ENCODE assay signal across 8 cellular contexts in genomic region chr1:31372961-31373896, GRCh38. TPM values are rescaled to one million over a fixed set of nuclear protein-coding genes. Genes with fewer than 3 reads are reported as not detected.
A peak's percentile ranks its signal among the peaks of the same experiment; 100 is the strongest.
DNase-seq lines count a peak whose midpoint lies in the region; ATAC-seq, FAIRE-seq and TF ChIP-seq lines count a peak whose summit lies in the region.

Gene FABP3, minus strand, starts transcription at chr1:31373076. Its CDS starts 62 bp downstream, at chr1:31373014.

- SMC1A ChIA-PET in GM12878 (lab: Charles Lee; ENCODE audit: uncharacterized antibody, unreplicated experiment) = interaction anchor here (0.9 to 2.4 kb wide), 7 partner anchors 12 to 193 kb away, joined by 3 to 7 read pairs (median 3); partner anchors contain the start of genes SNRNP40 and ZCCHC17

- no peaks in the 10 kb centered on the region for H4K20me1 ChIP-seq in GM12878 (ENCODE audit: control insufficient read depth, insufficient read depth)
- no peaks in the 10 kb centered on the region for H4K20me1 ChIP-seq in hepatocyte (ENCODE audit: insufficient read depth, poor library complexity, severe bottlenecking)

- H3K27me3 ChIP-seq in NT2/D1 (ENCODE audit: insufficient read depth, insufficient read length) (no peaks in the 10 kb centered on the region), GM12878 (replicated peaks in 1 of 2; ENCODE audit: control insufficient read depth in 2 of 2, insufficient read depth in 2 of 2, low read length in 1 of 2) (no peaks in the 10 kb centered on the region), hepatocyte (no peaks in the 10 kb centered on the region)

- H3K4me2 ChIP-seq in GM12878 (ENCODE audit: control insufficient read depth, insufficient read depth) (peak within 1 kb of the TSS; percentile 68), hepatocyte (peak within 1 kb of the TSS; percentile 85)

- H3K4me3 Mint-ChIP-seq in activated CD4-positive, alpha-beta T cell treated with anti-CD3 and anti-CD28 coated beads, Interleukin-2, amount 10 ng/mL, durations not matched to agents 7 days and 5 days = peak within 1 kb of the TSS; percentile 60

- BruUV-seq in GM12878 (replicated peaks; lab: Mats Ljungman, UMichigan) = no TSS peak

- ATAC-seq in GM12878 (peak; percentile 83), HG03175 (IDR thresholded peaks at IDR 0.05; ENCODE audit: unreplicated experiment) (no peak)

- RAD21 ChIA-PET in GM12878 (lab: Charles Lee; ENCODE audit: unreplicated experiment) = interaction anchor here (0.7 to 2.3 kb wide), 8 partner anchors 11 to 176 kb away, joined by 3 to 15 read pairs (median 4); no protein-coding TSS in a partner anchor

- peaks cover 11% of the 10 kb centered on the region for H3K4me1 Mint-ChIP-seq in activated CD4-positive, alpha-beta T cell treated with anti-CD3 and anti-CD28 coated beads, Interleukin-2, amount 10 ng/mL, durations not matched to agents 7 days and 5 days

- peak within 1 kb of the TSS; percentile 89 for H3K9ac ChIP-seq in NT2/D1 (ENCODE audit: insufficient read length, low read depth)
- no peak within 1 kb of the TSS for H3K9ac ChIP-seq in GM12878 (ENCODE audit: control insufficient read depth, insufficient read depth, low read length)

- CTCF ChIA-PET in activated CD4-positive, alpha-beta T cell treated with anti-CD3 and anti-CD28 coated beads, Interleukin-2, amount 10 ng/mL, durations not matched to agents 7 days and 5 days (lab: Charles Lee) = interaction anchor here (4.7 kb wide), 1 partner anchor 21 kb away, joined by 25 read pairs; no protein-coding TSS in a partner anchor
- CTCF ChIA-PET in GM12878 (lab: Yijun Ruan, JAX) = interaction anchor here (0.9 to 5.5 kb wide), 11 partner anchors 11 to 245 kb away, joined by 3 to 42 read pairs (median 4); no protein-coding TSS in a partner anchor

- POLR2A ChIA-PET in activated CD4-positive, alpha-beta T cell treated with anti-CD3 and anti-CD28 coated beads, Interleukin-2, amount 10 ng/mL, durations not matched to agents 7 days and 5 days (lab: Charles Lee) = no interaction called here
- POLR2A ChIA-PET in GM12878 (lab: Charles Lee) = interaction anchor here (0.6 to 1.4 kb wide), 4 partner anchors 22 to 335 kb away, joined by 4 read pairs; no protein-coding TSS in a partner anchor

- H3K4me3 ChIP-seq in NT2/D1 (ENCODE audit: insufficient read length, low read depth) (peak within 1 kb of the TSS; percentile 66), GM12878 (peak within 1 kb of the TSS; percentile 52), hepatocyte (peak within 1 kb of the TSS; percentile 41)

- peaks cover 8% of the 10 kb centered on the region for H3K27me3 Mint-ChIP-seq in activated CD4-positive, alpha-beta T cell treated with anti-CD3 and anti-CD28 coated beads, Interleukin-2, amount 10 ng/mL, durations not matched to agents 7 days and 5 days

- H2AFZ ChIP-seq in GM12878 (ENCODE audit: control insufficient read depth, low read depth, low read length) = peak within 1 kb of the TSS; percentile 52; the same call in 1 of the 2 replicates
- peak within 1 kb of the TSS; percentile 53 for H2AFZ ChIP-seq in hepatocyte

- peaks cover 18% of the 10 kb centered on the region for H3K36me3 ChIP-seq in NT2/D1 (ENCODE audit: insufficient read depth, insufficient read length, low read length)
- H3K36me3 ChIP-seq in GM12878 (ENCODE audit: control insufficient read depth in 2 of 2, insufficient read depth in 2 of 2, low read length in 1 of 2) = no peaks in the 10 kb centered on the region; a peak in 1 of 4 replicates
- H3K36me3 ChIP-seq in hepatocyte (replicated peaks; ENCODE audit: insufficient read depth, low read depth) = no peaks in the 10 kb centered on the region

- H3K4me1 ChIP-seq in NT2/D1 (ENCODE audit: insufficient read depth, insufficient read length) (peaks cover 32% of the 10 kb centered on the region), GM12878 (ENCODE audit: control insufficient read depth, insufficient read depth, low read length) (no peaks in the 10 kb centered on the region), hepatocyte (ENCODE audit: insufficient read depth) (peaks cover 49% of the 10 kb centered on the region)

- WGBS in GM12878 (ENCODE audit: insufficient coverage, insufficient replicate concordance, low lambda C conversion rate, missing lambda C conversion rate) = 8% methylated on average over 39 of the region's 46 CpGs
- WGBS in hepatocyte (ENCODE audit: low lambda C conversion rate, missing lambda C conversion rate) = 4% methylated on average over 44 of the region's 46 CpGs

- TF ChIP-seq EP300 in GM12878 (IDR thresholded peaks at IDR 0.05; ENCODE audit: borderline replicate concordance in 1 of 2, control insufficient read depth in 1 of 2, low read depth in 2 of 2, low read length in 2 of 2) = no peak

- TF ChIP-seq POLR2A in GM12878 (IDR thresholded peaks at IDR 0.05; ENCODE audit: low read depth, low read length) = no peak

- in situ Hi-C loops in GM12878 (cut with MboI) = no loop called here

- H3K27ac ChIP-seq in GM12878 (ENCODE audit: control insufficient read depth, insufficient read depth) (no peak within 1 kb of the TSS), hepatocyte (peak within 1 kb of the TSS; percentile 99)

- no peak for TF ChIP-seq RAD21 in GM12878 (IDR thresholded peaks at IDR 0.05; ENCODE audit: insufficient read depth, low read depth, low read length)

- intact Hi-C loops in GM12878 (cut with micrococcal nuclease; ENCODE audit: unreplicated experiment) (no loop called here), posterior cingulate gyrus (cut with DNase I) (no loop called here)

- no peaks in the 10 kb centered on the region for H3K79me2 ChIP-seq in GM12878 (ENCODE audit: control insufficient read depth, insufficient read depth, low read length)
- no peaks in the 10 kb centered on the region for H3K79me2 ChIP-seq in hepatocyte

- DNase-seq in activated CD4-positive, alpha-beta T cell treated with anti-CD3 and anti-CD28 coated beads, Interleukin-2, amount 10 ng/mL, durations not matched to agents 7 days and 5 days = no peak
- DNase-seq in activated CD4-positive, alpha-beta T cell treated with anti-CD3 and anti-CD28 coated beads, Interleukin-2, amount 50 U/mL, for 4 hours = no peak
- peak; percentile 98 for DNase-seq in NT2/D1 (ENCODE audit: low read depth, low spot score)
- no peak for DNase-seq in GM12878 (ENCODE audit: low read depth, low spot score)
- DNase-seq in hepatocyte (ENCODE audit: low spot score) = peak; percentile 94
- DNase-seq in posterior cingulate gyrus = peak; percentile 64 to 97 (median 80)
- DNase-seq in NCI-H1048 (lab: John Stamatoyannopoulos, UW) = no peak

- TF ChIP-seq CTCF in GM12878 (IDR thresholded peaks at IDR 0.05 in 2 of 3, conservative IDR thresholded peaks at IDR 0.05 in 1 of 3; ENCODE audit: control insufficient read depth in 2 of 3, extremely low read depth in 1 of 3, insufficient read depth in 1 of 3, low read depth in 3 of 3, low read length in 3 of 3) (0 out of 6 replicates have a peak, but pooled peaks of 1 of the 3 experiments have one; percentile 2), hepatocyte (IDR thresholded peaks at IDR 0.05; ENCODE audit: poor library complexity) (no peak)

- H3K9me3 Mint-ChIP-seq in activated CD4-positive, alpha-beta T cell treated with anti-CD3 and anti-CD28 coated beads, Interleukin-2, amount 10 ng/mL, durations not matched to agents 7 days and 5 days = no peaks in the 10 kb centered on the region

- H3K9me2 ChIP-seq in hepatocyte (replicated peaks; ENCODE audit: insufficient read depth) = no peaks in the 10 kb centered on the region

- FAIRE-seq in GM12878 (lab: Jason Lieb, UNC) = no peak

- no peaks in the 10 kb centered on the region for H3K9me3 ChIP-seq in NT2/D1 (ENCODE audit: insufficient read depth, low read length)
- H3K9me3 ChIP-seq in GM12878 (replicated peaks; ENCODE audit: control insufficient read depth, insufficient read depth, low read length) = no peaks in the 10 kb centered on the region
- H3K9me3 ChIP-seq in hepatocyte (ENCODE audit: low read depth) = no peaks in the 10 kb centered on the region

- H3K27ac Mint-ChIP-seq in activated CD4-positive, alpha-beta T cell treated with anti-CD3 and anti-CD28 coated beads, Interleukin-2, amount 10 ng/mL, durations not matched to agents 7 days and 5 days = peak within 1 kb of the TSS; percentile 31

- no peaks in the 10 kb centered on the region for H3K36me3 Mint-ChIP-seq in activated CD4-positive, alpha-beta T cell treated with anti-CD3 and anti-CD28 coated beads, Interleukin-2, amount 10 ng/mL, durations not matched to agents 7 days and 5 days (ENCODE audit: low read depth)

TF ChIP-seq in GM12878, 131 proteins besides CTCF, POLR2A, EP300 and RAD21 (continues in another document):
- 0 out of 3 replicates have a peak, but pooled peaks of 1 of the 2 experiments have one; percentile 34 for TF ChIP-seq EGR1 (IDR thresholded peaks at IDR 0.05; ENCODE audit: borderline replicate concordance in 1 of 2, low read depth in 2 of 2, low read length in 2 of 2)
- TF ChIP-seq BHLHE40 (IDR thresholded peaks at IDR 0.05; ENCODE audit: borderline replicate concordance in 1 of 2, low read depth in 2 of 2, low read length in 1 of 2) = peak; percentile 66 to 78; a peak in 2 of 4 replicates

RNA-seq across cellular contexts. Expression of gene FABP3, which starts in this region (rescaled TPM):
- not detected for total RNA-seq in activated CD4-positive, alpha-beta T cell treated with anti-CD3 and anti-CD28 coated beads, Interleukin-2, amount 10 ng/mL, durations not matched to agents 7 days and 5 days
- 0.95 and 1.2 TPM in 2 replicates for total RNA-seq in GM12878 (2013; cell fraction: nucleolus; rRNA removed)
- total RNA-seq in GM12878 (2014; rRNA removed) = 0.33 and 0.62 TPM in 2 replicates
- 0.36 and 0.64 TPM in 2 replicates for total RNA-seq in GM12878 (2014; rRNA removed; fragmentation: Illumina TruSeq; extraction: Trizol)
- 0.43 TPM in 1 of 2 replicates, not detected in the other for total RNA-seq in GM12878 (2021)
- 9.4 TPM for polyA plus RNA-seq in GM12878 (2011; ENCODE audit: low read depth)
- polyA plus RNA-seq in GM12878 (2011; rRNA removed) = 0.39 and 0.43 TPM in 2 replicates
- 0.37 TPM in 2 replicates for polyA plus RNA-seq in GM12878 (2011; cell fraction: cytosol; rRNA removed)
- 0.49 TPM in 1 of 2 replicates, not detected in the other for polyA plus RNA-seq in GM12878 (2011; cell fraction: nucleus; rRNA removed)
- 12.6 and 13.4 TPM in 2 replicates for polyA plus RNA-seq in GM12878 (2012)
- polyA plus RNA-seq in GM12878 (2014; fragmentation: Illumina TruSeq; extraction: Trizol) = 0.44 and 0.82 TPM in 2 replicates
- polyA plus RNA-seq in GM12878 (2014; fragmentation: Nextera tagmentation; extraction: Ambion mirVana) = 1 to 10 TPM in 1 of 2 experiments, under 1 TPM in 1; 0.72 to 1.2 TPM
- 0.59 and 1.1 TPM in 2 replicates for polyA plus RNA-seq in GM12878 (2014; rRNA removed)
- polyA plus RNA-seq in GM12878 (2016; fragmentation: Nextera tagmentation; extraction: Ambion mirVana) = 1 to 10 TPM in 1 of 2 experiments, not detected in 1; 1.1 TPM
- 0.93 TPM in 1 of 2 replicates, not detected in the other for polyA minus RNA-seq in GM12878 (2011; rRNA and poly(A)+ RNA removed)
- not detected in 2 replicates for polyA minus RNA-seq in GM12878 (2011; cell fraction: cytosol; rRNA and poly(A)+ RNA removed)
- not detected in 2 replicates for polyA minus RNA-seq in GM12878 (2011; cell fraction: nucleus; rRNA and poly(A)+ RNA removed)
- 23.9 and 39.1 TPM in 2 replicates for total RNA-seq in hepatocyte
- polyA plus RNA-seq in hepatocyte = 50.1 and 65.5 TPM in 2 replicates

Comparison
In these comparisons a context has a peak if more than half of its experiments do, and no peak if none do; other contexts are left out.
1. RNA of gene FABP3 (total RNA-seq): 23.9 to 39.1 TPM in hepatocyte; 0.33 to 1.2 TPM in GM12878 and not detected in activated CD4-positive, alpha-beta T cell treated with anti-CD3 and anti-CD28 coated beads, Interleukin-2, amount 10 ng/mL, durations not matched to agents 7 days and 5 days; every median in the first group is over 10 times any median in the second.
2. DNase-seq: peak in NT2/D1 (single experiment), hepatocyte (single experiment) and posterior cingulate gyrus (10 of 10); none in activated CD4-positive, alpha-beta T cell treated with anti-CD3 and anti-CD28 coated beads, Interleukin-2, amount 10 ng/mL, durations not matched to agents 7 days and 5 days (single experiment), activated CD4-positive, alpha-beta T cell treated with anti-CD3 and anti-CD28 coated beads, Interleukin-2, amount 50 U/mL, for 4 hours (0 of 2), GM12878 (single experiment) and NCI-H1048 (single experiment).
3. Peak in every context shown above with its lines, with median percentiles within 50 percentile points of each other: H3K4me3 ChIP-seq.